ENCODE assay signal across 9 cellular contexts in genomic region chr14:30656190-30656632, GRCh38. TPM values are rescaled to one million over a fixed set of nuclear protein-coding genes. Genes with fewer than 3 reads are reported as not detected.
A peak's percentile ranks its signal among the peaks of the same experiment; 100 is the strongest.
DNase-seq lines count a peak whose midpoint lies in the region; ATAC-seq, FAIRE-seq and TF ChIP-seq lines count a peak whose summit lies in the region.
"Had no signal": no experiment of that assay in that cellular context is flagged by ENCODE, and none has a peak within 500 bp of the region (broad histone marks: within the 10 kb centered on the region; RNA-seq: fewer than 3 reads in every experiment).

No MANE protein-coding gene starts in this region.

- POLR2A ChIA-PET in WTC11 (lab: Charles Lee), result no interaction called here
- POLR2A ChIA-PET in naive thymus-derived CD8-positive, alpha-beta T cell (lab: Charles Lee), result no interaction called here

- TF ChIP-seq CTCF in WTC11 (IDR thresholded peaks at IDR 0.05), result peak; percentile 43
- peak; percentile 32 to 65 (median 52) for TF ChIP-seq CTCF in esophagus squamous epithelium (IDR thresholded peaks at IDR 0.05)
- TF ChIP-seq CTCF in lower leg skin (IDR thresholded peaks at IDR 0.05), result no peak

- intact Hi-C loops in esophagus squamous epithelium (cut with DNase I), result loop anchor here (5.0 kb wide), 1 partner anchor 36 kb away; no protein-coding TSS in a partner anchor
- intact Hi-C loops in lower leg skin (cut with DNase I; ENCODE audit: low total_unique reads), result no loop called here

- H3K27ac Mint-ChIP-seq in WTC11, result no peak overlapping the region
- no peak overlapping the region for H3K27ac Mint-ChIP-seq in naive thymus-derived CD8-positive, alpha-beta T cell

- 23 to 48% methylated on average over 5 to 8 of the region's 8 CpGs for WGBS in esophagus squamous epithelium, 2 donors
- 53 to 56% methylated on average over 8 of the region's 8 CpGs for WGBS in lower leg skin, 2 donors

- H3K27me3 Mint-ChIP-seq in WTC11 (ENCODE audit: low read depth), result no peaks in the 10 kb centered on the region
- no peaks in the 10 kb centered on the region for H3K27me3 Mint-ChIP-seq in naive thymus-derived CD8-positive, alpha-beta T cell

- peak; percentile 96 for FAIRE-seq in HTR-8/SVneo (lab: Jason Lieb, UNC)
- FAIRE-seq: A204.1 had no signal

- no peak overlapping the region for H3K4me3 ChIP-seq in esophagus squamous epithelium
- H3K4me3 ChIP-seq in lower leg skin (ENCODE audit: low read depth, poor library complexity, severe bottlenecking), result no peak overlapping the region

- no peaks in the 10 kb centered on the region for H3K4me1 Mint-ChIP-seq in WTC11
- peaks cover 0 to 3% (median 0%) of the 10 kb centered on the region in 4 donors for H3K4me1 Mint-ChIP-seq in naive thymus-derived CD8-positive, alpha-beta T cell

- no peak overlapping the region for H3K27ac ChIP-seq in esophagus squamous epithelium

- no peaks in the 10 kb centered on the region for H3K9me3 Mint-ChIP-seq in WTC11
- no peaks in the 10 kb centered on the region for H3K9me3 Mint-ChIP-seq in naive thymus-derived CD8-positive, alpha-beta T cell

- CTCF ChIA-PET in WTC11 (lab: Charles Lee), result interaction anchor here (0.5 to 0.8 kb wide), 4 partner anchors 26 to 260 kb away, joined by 3 read pairs; no protein-coding TSS in a partner anchor

- H3K9me3 ChIP-seq in esophagus squamous epithelium, result no peaks in the 10 kb centered on the region

- ATAC-seq in WTC11 (peak; percentile 75), GM18520 (IDR thresholded peaks at IDR 0.05; ENCODE audit: unreplicated experiment) (no peak)
- ATAC-seq in naive thymus-derived CD8-positive, alpha-beta T cell, result peak; percentile 64 to 65

- H3K36me3 ChIP-seq in esophagus squamous epithelium, result peaks cover 0 to 92% (median 11%) of the 10 kb centered on the region in 3 donors

- no peak overlapping the region for H3K4me3 Mint-ChIP-seq in WTC11
- no peak overlapping the region for H3K4me3 Mint-ChIP-seq in naive thymus-derived CD8-positive, alpha-beta T cell

- no peaks in the 10 kb centered on the region for H3K4me1 ChIP-seq in esophagus squamous epithelium

- H3K27me3 ChIP-seq in esophagus squamous epithelium, result no peaks in the 10 kb centered on the region

- no peak for TF ChIP-seq POLR2A in esophagus squamous epithelium (IDR thresholded peaks at IDR 0.05)
- TF ChIP-seq POLR2A in lower leg skin (IDR thresholded peaks at IDR 0.05), result no peak

- H3K36me3 Mint-ChIP-seq in WTC11, result peaks cover 26% of the 10 kb centered on the region
- peaks cover 4 to 47% (median 21%) of the 10 kb centered on the region in 3 donors for H3K36me3 Mint-ChIP-seq in naive thymus-derived CD8-positive, alpha-beta T cell

- DNase-seq in DMS 273 (lab: John Stamatoyannopoulos, UW; ENCODE audit: unreplicated experiment) (peak; percentile 61), DMS 273 treated with DMSO at 0.1 percent for 48 hours (lab: John Stamatoyannopoulos, UW) (no peak), HTR-8/SVneo (ENCODE audit: insufficient read length, low spot score) (peak; percentile 58), WTC11 (ENCODE audit: low spot score) (peak; percentile 34), esophagus squamous epithelium (lab: John Stamatoyannopoulos, UW) (no peak), lower leg skin (ENCODE audit: low spot score in 2 of 2) (no peak)
- peak in 7 of 10 donors; percentile 1 to 27 (median 8) for DNase-seq in naive thymus-derived CD8-positive, alpha-beta T cell

TF ChIP-seq in WTC11, 78 proteins besides CTCF, POLR2A, EP300 and RAD21:
- TF ChIP-seq FOXK1 (CRISPR knock-in tag; IDR thresholded peaks at IDR 0.05) (no peak), JAZF1 (CRISPR knock-in tag; IDR thresholded peaks at IDR 0.05) (no peak), ATF3 (CRISPR knock-in tag; conservative IDR thresholded peaks at IDR 0.05) (no peak), ZNF416 (CRISPR knock-in tag; IDR thresholded peaks at IDR 0.05) (no peak), ZNF671 (CRISPR knock-in tag; IDR thresholded peaks at IDR 0.05) (no peak), ZNF317 (CRISPR knock-in tag; IDR thresholded peaks at IDR 0.05; ENCODE audit: borderline replicate concordance, low read depth) (no peak), NR3C1 (CRISPR knock-in tag; conservative IDR thresholded peaks at IDR 0.05; ENCODE audit: low read depth) (no peak), FOXP4 (CRISPR knock-in tag; IDR thresholded peaks at IDR 0.05) (no peak), E2F5 (CRISPR knock-in tag; IDR thresholded peaks at IDR 0.05) (no peak), EMX1 (CRISPR knock-in tag; IDR thresholded peaks at IDR 0.05) (no peak), E2F1 (CRISPR knock-in tag; IDR thresholded peaks at IDR 0.05) (no peak), SOX15 (CRISPR knock-in tag; IDR thresholded peaks at IDR 0.05) (no peak)

RNA-seq across cellular contexts. Expression of gene SCFD1, which starts 34.1 kb away (rescaled TPM):
- total RNA-seq in WTC11 (2021) (69.1 to 79.1 TPM (median 77.5 TPM) in 3 replicates), esophagus squamous epithelium (10 to 100 TPM; 50.4 to 82.1 (median 52.6) TPM), lower leg skin (10 to 100 TPM; 33.6 to 40.8 (median 37.1) TPM)
- total RNA-seq in naive thymus-derived CD8-positive, alpha-beta T cell, result 10 to 100 TPM; 71.2 to 80.0 TPM
- polyA plus RNA-seq in naive thymus-derived CD8-positive, alpha-beta T cell, result 10 to 100 TPM; 56.2 to 62.8 (median 57.5) TPM

Comparison
In these comparisons a context has a peak if more than half of its experiments do, and no peak if none do; other contexts are left out.
1. DNase-seq: peak in DMS 273 (single experiment), HTR-8/SVneo (single experiment), WTC11 (single experiment) and naive thymus-derived CD8-positive, alpha-beta T cell (7 of 10); none in DMS 273 treated with DMSO at 0.1 percent for 48 hours (single experiment), esophagus squamous epithelium (single experiment) and lower leg skin (0 of 2).
2. CTCF ChIP-seq: peak in WTC11 (single experiment) and esophagus squamous epithelium (6 of 6); none in lower leg skin (0 of 3).